Comparison of ENCODE assay signal across 1 cellular context in genomic region chr6:131643262-131643631, GRCh38.
TF ChIP-seq lines count a peak whose summit lies in the region.

No MANE protein-coding gene starts in this region.

TF ChIP-seq in HepG2, 621 proteins besides CTCF, POLR2A, EP300 and RAD21:
- TF ChIP-seq ZNF652 (CRISPR knock-in tag; IDR thresholded peaks at IDR 0.05; ENCODE audit: borderline replicate concordance, low read depth) (no peak), SP5 (CRISPR knock-in tag; IDR thresholded peaks at IDR 0.05; ENCODE audit: borderline replicate concordance, low read depth) (no peak), NCOA2 (CRISPR knock-in tag; IDR thresholded peaks at IDR 0.05) (no peak), ZNF367 (CRISPR knock-in tag; IDR thresholded peaks at IDR 0.05; ENCODE audit: borderline replicate concordance) (no peak), ZNF772 (CRISPR knock-in tag; IDR thresholded peaks at IDR 0.05) (no peak), ZNF484 (CRISPR knock-in tag; IDR thresholded peaks at IDR 0.05; ENCODE audit: borderline replicate concordance, low read depth) (no peak), HNRNPLL (IDR thresholded peaks at IDR 0.05; ENCODE audit: low read depth, low read length, poor library complexity, severe bottlenecking) (no peak), JARID2 (CRISPR knock-in tag; IDR thresholded peaks at IDR 0.05; ENCODE audit: insufficient replicate concordance) (no peak), ELF1 (CRISPR knock-in tag; IDR thresholded peaks at IDR 0.05) (no peak), IRF9 (CRISPR knock-in tag; IDR thresholded peaks at IDR 0.05; ENCODE audit: borderline replicate concordance) (no peak), RERE (CRISPR knock-in tag; IDR thresholded peaks at IDR 0.05; ENCODE audit: low read depth) (no peak), ISL2 (CRISPR knock-in tag; IDR thresholded peaks at IDR 0.05) (no peak), MYNN (CRISPR knock-in tag; IDR thresholded peaks at IDR 0.05; ENCODE audit: low read depth) (no peak), SYNCRIP (IDR thresholded peaks at IDR 0.05; ENCODE audit: insufficient read depth, low read depth, low read length) (no peak)
- TF ChIP-seq, protein P1, sequence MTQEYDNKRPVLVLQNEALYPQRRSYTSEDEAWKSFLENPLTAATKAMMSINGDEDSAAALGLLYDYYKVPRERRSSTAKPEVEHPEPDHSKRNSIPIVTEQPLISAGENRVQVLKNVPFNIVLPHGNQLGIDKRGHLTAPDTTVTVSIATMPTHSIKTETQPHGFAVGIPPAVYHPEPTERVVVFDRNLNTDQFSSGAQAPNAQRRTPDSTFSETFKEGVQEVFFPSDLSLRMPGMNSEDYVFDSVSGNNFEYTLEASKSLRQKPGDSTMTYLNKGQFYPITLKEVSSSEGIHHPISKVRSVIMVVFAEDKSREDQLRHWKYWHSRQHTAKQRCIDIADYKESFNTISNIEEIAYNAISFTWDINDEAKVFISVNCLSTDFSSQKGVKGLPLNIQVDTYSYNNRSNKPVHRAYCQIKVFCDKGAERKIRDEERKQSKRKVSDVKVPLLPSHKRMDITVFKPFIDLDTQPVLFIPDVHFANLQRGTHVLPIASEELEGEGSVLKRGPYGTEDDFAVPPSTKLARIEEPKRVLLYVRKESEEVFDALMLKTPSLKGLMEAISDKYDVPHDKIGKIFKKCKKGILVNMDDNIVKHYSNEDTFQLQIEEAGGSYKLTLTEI (CRISPR knock-in tag; conservative IDR thresholded peaks at IDR 0.05), result no peak
- TF ChIP-seq, protein P2, sequence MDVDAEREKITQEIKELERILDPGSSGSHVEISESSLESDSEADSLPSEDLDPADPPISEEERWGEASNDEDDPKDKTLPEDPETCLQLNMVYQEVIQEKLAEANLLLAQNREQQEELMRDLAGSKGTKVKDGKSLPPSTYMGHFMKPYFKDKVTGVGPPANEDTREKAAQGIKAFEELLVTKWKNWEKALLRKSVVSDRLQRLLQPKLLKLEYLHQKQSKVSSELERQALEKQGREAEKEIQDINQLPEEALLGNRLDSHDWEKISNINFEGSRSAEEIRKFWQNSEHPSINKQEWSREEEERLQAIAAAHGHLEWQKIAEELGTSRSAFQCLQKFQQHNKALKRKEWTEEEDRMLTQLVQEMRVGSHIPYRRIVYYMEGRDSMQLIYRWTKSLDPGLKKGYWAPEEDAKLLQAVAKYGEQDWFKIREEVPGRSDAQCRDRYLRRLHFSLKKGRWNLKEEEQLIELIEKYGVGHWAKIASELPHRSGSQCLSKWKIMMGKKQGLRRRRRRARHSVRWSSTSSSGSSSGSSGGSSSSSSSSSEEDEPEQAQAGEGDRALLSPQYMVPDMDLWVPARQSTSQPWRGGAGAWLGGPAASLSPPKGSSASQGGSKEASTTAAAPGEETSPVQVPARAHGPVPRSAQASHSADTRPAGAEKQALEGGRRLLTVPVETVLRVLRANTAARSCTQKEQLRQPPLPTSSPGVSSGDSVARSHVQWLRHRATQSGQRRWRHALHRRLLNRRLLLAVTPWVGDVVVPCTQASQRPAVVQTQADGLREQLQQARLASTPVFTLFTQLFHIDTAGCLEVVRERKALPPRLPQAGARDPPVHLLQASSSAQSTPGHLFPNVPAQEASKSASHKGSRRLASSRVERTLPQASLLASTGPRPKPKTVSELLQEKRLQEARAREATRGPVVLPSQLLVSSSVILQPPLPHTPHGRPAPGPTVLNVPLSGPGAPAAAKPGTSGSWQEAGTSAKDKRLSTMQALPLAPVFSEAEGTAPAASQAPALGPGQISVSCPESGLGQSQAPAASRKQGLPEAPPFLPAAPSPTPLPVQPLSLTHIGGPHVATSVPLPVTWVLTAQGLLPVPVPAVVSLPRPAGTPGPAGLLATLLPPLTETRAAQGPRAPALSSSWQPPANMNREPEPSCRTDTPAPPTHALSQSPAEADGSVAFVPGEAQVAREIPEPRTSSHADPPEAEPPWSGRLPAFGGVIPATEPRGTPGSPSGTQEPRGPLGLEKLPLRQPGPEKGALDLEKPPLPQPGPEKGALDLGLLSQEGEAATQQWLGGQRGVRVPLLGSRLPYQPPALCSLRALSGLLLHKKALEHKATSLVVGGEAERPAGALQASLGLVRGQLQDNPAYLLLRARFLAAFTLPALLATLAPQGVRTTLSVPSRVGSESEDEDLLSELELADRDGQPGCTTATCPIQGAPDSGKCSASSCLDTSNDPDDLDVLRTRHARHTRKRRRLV (CRISPR knock-in tag; IDR thresholded peaks at IDR 0.05), result no peak
- TF ChIP-seq, protein P3, sequence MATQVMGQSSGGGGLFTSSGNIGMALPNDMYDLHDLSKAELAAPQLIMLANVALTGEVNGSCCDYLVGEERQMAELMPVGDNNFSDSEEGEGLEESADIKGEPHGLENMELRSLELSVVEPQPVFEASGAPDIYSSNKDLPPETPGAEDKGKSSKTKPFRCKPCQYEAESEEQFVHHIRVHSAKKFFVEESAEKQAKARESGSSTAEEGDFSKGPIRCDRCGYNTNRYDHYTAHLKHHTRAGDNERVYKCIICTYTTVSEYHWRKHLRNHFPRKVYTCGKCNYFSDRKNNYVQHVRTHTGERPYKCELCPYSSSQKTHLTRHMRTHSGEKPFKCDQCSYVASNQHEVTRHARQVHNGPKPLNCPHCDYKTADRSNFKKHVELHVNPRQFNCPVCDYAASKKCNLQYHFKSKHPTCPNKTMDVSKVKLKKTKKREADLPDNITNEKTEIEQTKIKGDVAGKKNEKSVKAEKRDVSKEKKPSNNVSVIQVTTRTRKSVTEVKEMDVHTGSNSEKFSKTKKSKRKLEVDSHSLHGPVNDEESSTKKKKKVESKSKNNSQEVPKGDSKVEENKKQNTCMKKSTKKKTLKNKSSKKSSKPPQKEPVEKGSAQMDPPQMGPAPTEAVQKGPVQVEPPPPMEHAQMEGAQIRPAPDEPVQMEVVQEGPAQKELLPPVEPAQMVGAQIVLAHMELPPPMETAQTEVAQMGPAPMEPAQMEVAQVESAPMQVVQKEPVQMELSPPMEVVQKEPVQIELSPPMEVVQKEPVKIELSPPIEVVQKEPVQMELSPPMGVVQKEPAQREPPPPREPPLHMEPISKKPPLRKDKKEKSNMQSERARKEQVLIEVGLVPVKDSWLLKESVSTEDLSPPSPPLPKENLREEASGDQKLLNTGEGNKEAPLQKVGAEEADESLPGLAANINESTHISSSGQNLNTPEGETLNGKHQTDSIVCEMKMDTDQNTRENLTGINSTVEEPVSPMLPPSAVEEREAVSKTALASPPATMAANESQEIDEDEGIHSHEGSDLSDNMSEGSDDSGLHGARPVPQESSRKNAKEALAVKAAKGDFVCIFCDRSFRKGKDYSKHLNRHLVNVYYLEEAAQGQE (IDR thresholded peaks at IDR 0.05; ENCODE audit: borderline replicate concordance in 1 of 2, low read depth in 1 of 2, low read length in 2 of 2), result no peak
- TF ChIP-seq, protein P4, sequence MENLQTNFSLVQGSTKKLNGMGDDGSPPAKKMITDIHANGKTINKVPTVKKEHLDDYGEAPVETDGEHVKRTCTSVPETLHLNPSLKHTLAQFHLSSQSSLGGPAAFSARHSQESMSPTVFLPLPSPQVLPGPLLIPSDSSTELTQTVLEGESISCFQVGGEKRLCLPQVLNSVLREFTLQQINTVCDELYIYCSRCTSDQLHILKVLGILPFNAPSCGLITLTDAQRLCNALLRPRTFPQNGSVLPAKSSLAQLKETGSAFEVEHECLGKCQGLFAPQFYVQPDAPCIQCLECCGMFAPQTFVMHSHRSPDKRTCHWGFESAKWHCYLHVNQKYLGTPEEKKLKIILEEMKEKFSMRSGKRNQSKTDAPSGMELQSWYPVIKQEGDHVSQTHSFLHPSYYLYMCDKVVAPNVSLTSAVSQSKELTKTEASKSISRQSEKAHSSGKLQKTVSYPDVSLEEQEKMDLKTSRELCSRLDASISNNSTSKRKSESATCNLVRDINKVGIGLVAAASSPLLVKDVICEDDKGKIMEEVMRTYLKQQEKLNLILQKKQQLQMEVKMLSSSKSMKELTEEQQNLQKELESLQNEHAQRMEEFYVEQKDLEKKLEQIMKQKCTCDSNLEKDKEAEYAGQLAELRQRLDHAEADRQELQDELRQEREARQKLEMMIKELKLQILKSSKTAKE (CRISPR knock-in tag; IDR thresholded peaks at IDR 0.05; ENCODE audit: borderline replicate concordance), result no peak
- TF ChIP-seq, protein P5, sequence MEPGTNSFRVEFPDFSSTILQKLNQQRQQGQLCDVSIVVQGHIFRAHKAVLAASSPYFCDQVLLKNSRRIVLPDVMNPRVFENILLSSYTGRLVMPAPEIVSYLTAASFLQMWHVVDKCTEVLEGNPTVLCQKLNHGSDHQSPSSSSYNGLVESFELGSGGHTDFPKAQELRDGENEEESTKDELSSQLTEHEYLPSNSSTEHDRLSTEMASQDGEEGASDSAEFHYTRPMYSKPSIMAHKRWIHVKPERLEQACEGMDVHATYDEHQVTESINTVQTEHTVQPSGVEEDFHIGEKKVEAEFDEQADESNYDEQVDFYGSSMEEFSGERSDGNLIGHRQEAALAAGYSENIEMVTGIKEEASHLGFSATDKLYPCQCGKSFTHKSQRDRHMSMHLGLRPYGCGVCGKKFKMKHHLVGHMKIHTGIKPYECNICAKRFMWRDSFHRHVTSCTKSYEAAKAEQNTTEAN (CRISPR knock-in tag; conservative IDR thresholded peaks at IDR 0.05), result no peak
TF ChIP-seq in HepG2: peak in this region for 0.
